ENCODE assay signal across 8 cellular contexts in the genomic region with DNA sequence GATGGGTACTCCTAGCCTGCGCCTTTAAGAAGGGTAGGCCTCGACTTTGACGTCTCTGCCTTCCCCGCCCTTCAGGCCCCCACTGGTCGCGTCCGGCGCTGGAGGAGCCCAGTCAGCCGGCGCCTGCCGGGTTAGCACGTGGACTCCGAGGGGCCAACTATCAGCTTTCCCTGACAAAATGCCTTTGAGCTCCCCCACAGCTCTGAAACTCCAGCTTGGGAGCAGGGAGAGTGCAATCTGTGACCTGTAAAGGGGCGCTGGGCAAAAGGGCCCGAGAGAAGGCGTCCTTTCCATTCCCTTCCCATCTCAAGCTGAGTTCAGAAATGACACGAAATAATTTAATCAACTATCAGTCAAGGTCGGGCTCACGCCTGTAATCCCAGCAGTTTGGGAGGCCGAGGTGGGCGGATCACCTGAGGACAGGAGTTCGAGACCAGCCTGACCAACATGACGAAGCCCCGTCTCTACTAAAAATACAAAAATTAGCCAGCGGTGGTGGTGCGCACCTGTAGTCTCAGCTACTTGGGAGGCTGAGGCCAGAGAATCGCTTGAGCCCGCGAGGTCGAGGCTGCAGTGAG. TPM values are rescaled to one million over a fixed set of nuclear protein-coding genes. Genes with fewer than 3 reads are reported as not detected.
DNase-seq lines count a peak whose midpoint lies in the region; ATAC-seq, FAIRE-seq and TF ChIP-seq lines count a peak whose summit lies in the region.

No MANE protein-coding gene starts in this region.

- H3K36me3 ChIP-seq in astrocyte (ENCODE audit: insufficient read depth, low read length) (no peaks in the 10 kb centered on the region), gastrocnemius medialis (peaks cover 0 to 8% of the 10 kb centered on the region in 2 donors)

- H3K27ac Mint-ChIP-seq in astrocyte (ENCODE audit: unreplicated experiment): peak overlapping the region; percentile 62

- H3K9ac ChIP-seq in astrocyte (ENCODE audit: low read length): no peak overlapping the region

- H3K9me3 Mint-ChIP-seq in astrocyte (ENCODE audit: unreplicated experiment): no peaks in the 10 kb centered on the region

- H3K27me3 Mint-ChIP-seq in astrocyte (ENCODE audit: low read depth, unreplicated experiment): peaks cover 3% of the 10 kb centered on the region

- ATAC-seq in HG02884 (IDR thresholded peaks at IDR 0.05; ENCODE audit: unreplicated experiment) (peak; percentile 43), gastrocnemius medialis (peak; percentile 61 to 69), GM21528 (IDR thresholded peaks at IDR 0.05; ENCODE audit: low FRiP score, unreplicated experiment) (no peak)

- in situ Hi-C loops in gastrocnemius medialis (cut with MboI; ENCODE audit: low sequenced_read_pairs in 4 of 4): loop anchor here in 2 of 4 donors (5.0 to 10.0 kb wide), 2 partner anchors 125 to 182 kb away; partner anchors contain the start of gene HROB (in 1 of the 2)

- H3K27ac ChIP-seq in astrocyte (ENCODE audit: low read depth, low read length) (no peak overlapping the region), gastrocnemius medialis (peak overlapping the region; percentile 86 to 99 (median 94))

- H3K4me1 Mint-ChIP-seq in astrocyte (ENCODE audit: low read depth, unreplicated experiment): peaks cover 2% of the 10 kb centered on the region

- POLR2A ChIA-PET in GM10248 (lab: Yijun Ruan, JAX): interaction anchor here (0.5 to 1.0 kb wide), 7 partner anchors 21 to 203 kb away, joined by 3 to 6 read pairs (median 4); partner anchors contain the start of genes HDAC5 and UBTF

- H3K4me3 Mint-ChIP-seq in astrocyte (ENCODE audit: unreplicated experiment): no peak overlapping the region

- TF ChIP-seq CTCF in GM10248 (IDR thresholded peaks at IDR 0.05; ENCODE audit: control extremely low read depth, extremely low read depth, low read depth, missing control alignments) (peak; percentile 2), astrocyte (IDR thresholded peaks at IDR 0.05; ENCODE audit: insufficient read depth, low read depth, low read length) (no peak), gastrocnemius medialis (IDR thresholded peaks at IDR 0.05 in 4 of 5, conservative IDR thresholded peaks at IDR 0.05 in 1 of 5) (peak in 1 of 5 experiments; percentile 58)

- CTCF ChIA-PET in GM10248 (lab: Yijun Ruan, JAX): interaction anchor here (0.7 to 2.3 kb wide), 12 partner anchors 9 to 127 kb away, joined by 3 to 22 read pairs (median 4); partner anchors contain the start of genes ATXN7L3 and GRN

- peak; percentile 94 for DNase-seq in GM10248 (ENCODE audit: extremely low spot score)
- DNase-seq in NCI-H2081 (lab: John Stamatoyannopoulos, UW): peak; percentile 97 to 98
- peak; percentile 93 for DNase-seq in T-helper 22 cell (ENCODE audit: low read depth)
- peak; percentile 95 for DNase-seq in astrocyte (ENCODE audit: low read depth)
- DNase-seq in hepatic stellate cell (ENCODE audit: low spot score): peak; percentile 97
- DNase-seq in gastrocnemius medialis: peak; percentile 97 to 98

- no peak for FAIRE-seq in astrocyte (lab: Jason Lieb, UNC)

- H3K4me2 ChIP-seq in astrocyte (ENCODE audit: low read length): peak overlapping the region; percentile 30

- no peak overlapping the region for H2AFZ ChIP-seq in astrocyte (ENCODE audit: low read depth, low read length)

- H3K4me3 ChIP-seq in astrocyte (ENCODE audit: insufficient read depth, low read depth, low read length): no peak overlapping the region
- H3K4me3 ChIP-seq in gastrocnemius medialis: peak overlapping the region in 3 of 4 donors; percentile 29 to 92 (median 53)

- H3K9me3 ChIP-seq in astrocyte (ENCODE audit: insufficient read depth, low read depth, low read length) (no peaks in the 10 kb centered on the region), gastrocnemius medialis (no peaks in the 10 kb centered on the region)

- intact Hi-C loops in gastrocnemius medialis (cut with DNase I; ENCODE audit: low total_unique reads): loop anchor here (5.0 kb wide), 1 partner anchor 205 kb away; the partner anchor contains the start of gene HDAC5

- TF ChIP-seq POLR2A in gastrocnemius medialis (IDR thresholded peaks at IDR 0.05): peak in 1 of 2 donors; percentile 15

- H3K79me2 ChIP-seq in astrocyte (ENCODE audit: insufficient read depth, low read length): peaks cover 19% of the 10 kb centered on the region

- H3K27me3 ChIP-seq in astrocyte (ENCODE audit: insufficient read depth, low read length) (no peaks in the 10 kb centered on the region), gastrocnemius medialis (no peaks in the 10 kb centered on the region)

- H3K36me3 Mint-ChIP-seq in astrocyte (ENCODE audit: low read depth, unreplicated experiment): no peaks in the 10 kb centered on the region

- peaks cover 10% of the 10 kb centered on the region for H3K4me1 ChIP-seq in astrocyte (ENCODE audit: insufficient read depth, low read length)
- H3K4me1 ChIP-seq in gastrocnemius medialis: peaks cover 16 to 28% of the 10 kb centered on the region in 2 donors

- peaks cover 4% of the 10 kb centered on the region for H4K20me1 ChIP-seq in astrocyte (ENCODE audit: insufficient read depth, low read length)

RNA-seq across cellular contexts. Expression of gene SLC25A39, which starts 2.3 kb away (rescaled TPM):
- total RNA-seq in astrocyte (80.6 and 80.9 TPM in 2 replicates), gastrocnemius medialis (10 to 100 TPM; 36.7 to 44.2 (median 38.4) TPM)

RNA-seq across cellular contexts. Expression of gene GRN, which starts 18.1 kb away (rescaled TPM):
- total RNA-seq in astrocyte: 327 and 338 TPM in 2 replicates
- total RNA-seq in gastrocnemius medialis: 100 to 1,000 TPM in 2 of 4 donors, 10 to 100 TPM in 2; 64.2 to 111 (median 87.1) TPM

RNA-seq across cellular contexts. Expression of gene RUNDC3A, which starts 18.6 kb away (rescaled TPM):
- total RNA-seq in astrocyte (2.0 and 3.4 TPM in 2 replicates), gastrocnemius medialis (not detected)

RNA-seq across cellular contexts. Expression of gene FAM171A2, which starts 36.7 kb away (rescaled TPM):
- total RNA-seq in astrocyte (18.2 and 22.8 TPM in 2 replicates), gastrocnemius medialis (under 1 TPM in 3 of 4 donors, not detected in 1; 0.10 to 0.47 (median 0.23) TPM)

RNA-seq across cellular contexts. Expression of gene SLC4A1, which starts 59.0 kb away (rescaled TPM):
- not detected in 2 replicates for total RNA-seq in astrocyte
- under 1 TPM in 2 of 4 donors, not detected in 2; 0.11 to 0.20 TPM for total RNA-seq in gastrocnemius medialis
